ENCODE assay signal across 14 cellular contexts in genomic region chr17:49468827-49469385, GRCh38.
"Had no signal": no experiment of that assay in that cellular context is flagged by ENCODE, and none has a peak within 500 bp of the region (broad histone marks: within the 10 kb centered on the region; RNA-seq: fewer than 3 reads in every experiment).

No MANE protein-coding gene starts in this region.

- H3K4me3 ChIP-seq: lung, right atrium auricular region had no signal

- H3K27ac ChIP-seq: neutrophil, right atrium auricular region had no signal

- H3K36me3 ChIP-seq: neutrophil, right atrium auricular region had no signal

- DNase-seq: activated CD4-positive, alpha-beta memory T cell treated with anti-CD3 and anti-CD28 coated beads, Interleukin-2, amount 10 ng/mL, durations not matched to agents 7 days and 5 days; activated naive CD8-positive, alpha-beta T cell treated with anti-CD3 and anti-CD28 coated beads, Interleukin-2, amount 10 ng/mL, durations not matched to agents 7 days and 5 days; activated T-cell treated with anti-CD3 and anti-CD28 coated beads, Interleukin-2, amount 50 U/mL, for 72 hours; central memory CD4-positive, alpha-beta T cell; cortex of kidney; effector CD8-positive, alpha-beta T cell; left cardiac atrium; midbrain; stimulated activated CD4-positive, alpha-beta T cell treated with anti-CD3 and anti-CD28 coated beads, Interleukin-2, amount 100 ng/mL, for 24 hours; stimulated activated naive B cell treated with anti-CD40 and anti-IgM and Interleukin-4, amounts not matched to agents 10 μg/mL and 1 μg/mL and 100 μg/mL, for 72 hours; substantia nigra had no signal

- H3K27me3 ChIP-seq: right atrium auricular region had no signal

- H3K9me3 ChIP-seq: neutrophil had no signal
